Comparison of ENCODE assay signal across 17 cellular contexts in genomic region chr6:135525550-135525949, GRCh38.
"Had no signal": no experiment of that assay in that cellular context is flagged by ENCODE, and none has a peak within 500 bp of the region (broad histone marks: within the 10 kb centered on the region; RNA-seq: fewer than 3 reads in every experiment).

No MANE protein-coding gene starts in this region.

- H3K27me3 ChIP-seq: ascending aorta, gastroesophageal sphincter, heart right ventricle, suprapubic skin had no signal

- ATAC-seq: activated T-cell treated with anti-CD3 and anti-CD28 coated beads, Interleukin-2, amount 50 U/mL, for 4 hours; gastroesophageal sphincter; heart right ventricle; psoas muscle; right cardiac atrium had no signal

- H3K4me3 ChIP-seq: ascending aorta, coronary artery, gastroesophageal sphincter, heart right ventricle, left ventricle myocardium inferior, psoas muscle, suprapubic skin had no signal

- H3K4me1 ChIP-seq: ascending aorta, gastroesophageal sphincter, heart right ventricle, left ventricle myocardium inferior, psoas muscle, suprapubic skin had no signal

- DNase-seq: activated CD4-positive, alpha-beta T cell treated with anti-CD3 and anti-CD28 coated beads, Interleukin-2, amount 50 U/mL, for 1 hour; activated CD8-positive, alpha-beta memory T cell treated with anti-CD3 and anti-CD28 coated beads, Interleukin-2, amount 50 U/mL, for 4 hours; activated effector memory CD4-positive, alpha-beta T cell treated with Interleukin-2 at 50 U/mL for 16 hours; activated naive CD4-positive, alpha-beta T cell treated with anti-CD3 and anti-CD28 coated beads, Interleukin-2, amount 50 U/mL, for 16 hours; activated T-cell treated with anti-CD3 and anti-CD28 coated beads, Interleukin-2, amount 50 U/mL, for 4 hours; heart right ventricle; immature natural killer cell; kidney glomerular epithelial cell; left ventricle myocardium inferior; mammary epithelial cell; psoas muscle; right cardiac atrium; T1000 had no signal

- H3K27ac ChIP-seq: ascending aorta, coronary artery, gastroesophageal sphincter, heart right ventricle, left ventricle myocardium inferior, psoas muscle, suprapubic skin had no signal

- H3K9me3 ChIP-seq: ascending aorta, gastroesophageal sphincter, heart right ventricle, left ventricle myocardium inferior, psoas muscle, suprapubic skin had no signal

- H3K36me3 ChIP-seq: ascending aorta, gastroesophageal sphincter, heart right ventricle, left ventricle myocardium inferior, suprapubic skin had no signal
